ENCODE assay signal across 1 cellular context in genomic region chr9:6488395-6488794, GRCh38.
TF ChIP-seq lines count a peak whose summit lies in the region.

No MANE protein-coding gene starts in this region.

TF ChIP-seq in GM23338, 12 proteins besides CTCF, POLR2A, EP300 and RAD21:
- TF ChIP-seq EZH2 (IDR thresholded peaks at IDR 0.05; ENCODE audit: low read depth, unreplicated experiment): no peak
